In the genomic region with DNA sequence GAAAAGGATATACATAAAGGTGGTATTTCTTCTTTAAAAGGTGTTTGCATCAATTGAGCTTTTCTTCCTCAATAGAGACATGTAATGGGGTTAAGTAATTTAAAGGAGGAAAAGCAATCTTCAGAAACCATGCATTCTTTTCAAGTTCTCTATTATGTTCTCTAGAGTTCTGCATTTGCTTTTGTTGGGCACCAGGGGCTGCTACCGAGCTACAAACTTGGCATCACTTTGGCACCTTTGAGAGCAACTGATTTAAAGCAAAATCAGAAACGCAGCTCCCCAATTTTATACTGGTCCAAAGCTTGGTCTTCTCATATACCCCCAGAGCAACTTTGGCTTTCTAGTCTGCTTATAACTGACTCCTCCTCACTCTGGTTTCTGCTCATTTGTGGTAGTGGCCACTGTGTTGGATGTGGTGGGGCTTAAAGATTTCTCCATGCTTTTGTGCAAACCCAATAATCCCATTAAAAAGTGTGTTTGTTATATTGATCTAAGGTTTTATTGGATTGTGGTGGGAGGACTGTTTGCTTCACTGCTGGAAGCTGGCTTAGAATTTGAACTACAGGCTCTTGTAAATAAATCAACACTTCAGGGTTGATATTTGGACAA, we compare ENCODE assay signal across 9 cellular contexts.
DNase-seq lines count a peak whose midpoint lies in the region; FAIRE-seq and TF ChIP-seq lines count a peak whose summit lies in the region.
"Had no signal": no experiment of that assay in that cellular context is flagged by ENCODE, and none has a peak within 500 bp of the region (broad histone marks: within the 10 kb centered on the region; RNA-seq: fewer than 3 reads in every experiment).

No MANE protein-coding gene starts in this region.

- no peaks in the 10 kb centered on the region; a peak in 1 of 7 replicates for H3K36me3 Mint-ChIP-seq in H9 (ENCODE audit: insufficient read depth in 1 of 3, low read depth in 3 of 3)

- no peak overlapping the region for H2AK5ac ChIP-seq in H9 (ENCODE audit: insufficient read length, low read length)

- POLR2A ChIA-PET in GM10248 (lab: Yijun Ruan, JAX), result no interaction called here

- no peak overlapping the region for H2BK15ac ChIP-seq in H9 (ENCODE audit: low read depth, low read length)

- no peak overlapping the region for H3K14ac ChIP-seq in H9 (ENCODE audit: insufficient read depth, low read length)

- H3K27me3 ChIP-seq in H9 (ENCODE audit: insufficient read depth, low read length), result no peaks in the 10 kb centered on the region
- no peaks in the 10 kb centered on the region for H3K27me3 ChIP-seq in ascending aorta

- H3K4me3 Mint-ChIP-seq in H9, result no peak overlapping the region

- no peaks in the 10 kb centered on the region for H3K79me2 ChIP-seq in H9 (ENCODE audit: insufficient read depth, low read length)

- H3K27ac ChIP-seq in H9 (ENCODE audit: insufficient read length, low read depth, low read length) (no peak overlapping the region), ascending aorta (no peak overlapping the region), kidney (ENCODE audit: low read depth in 2 of 2, low read length in 2 of 2) (no peak overlapping the region)

- H3K4me3 ChIP-seq in ascending aorta (no peak overlapping the region), kidney (ENCODE audit: low read length in 2 of 2) (no peak overlapping the region)

- TF ChIP-seq CTCF in GM10248 (IDR thresholded peaks at IDR 0.05; ENCODE audit: control extremely low read depth, extremely low read depth, low read depth, missing control alignments) (peak; percentile 50), H9 (conservative IDR thresholded peaks at IDR 0.05) (peak; percentile 85), ascending aorta (IDR thresholded peaks at IDR 0.05) (peak; percentile 34 to 55 (median 52)), kidney (IDR thresholded peaks at IDR 0.05; ENCODE audit: borderline replicate concordance, extremely low read depth, insufficient read depth) (peak; percentile 62)

- CTCF ChIA-PET in GM10248 (lab: Yijun Ruan, JAX), result interaction anchor here (1.2 to 1.3 kb wide), 2 partner anchors 20 to 414 kb away, joined by 3 to 8 read pairs; no protein-coding TSS in a partner anchor

- H3K27ac Mint-ChIP-seq in H9, result 0 out of 7 replicates have a peak overlapping the region, but pooled peaks of 1 of the 3 experiments have one; percentile 16

- no peak overlapping the region for H2BK5ac ChIP-seq in H9 (ENCODE audit: insufficient read length, low read length)

- H3K18ac ChIP-seq in H9 (ENCODE audit: insufficient read length, low read depth, low read length), result no peak overlapping the region

- peaks cover 16 to 23% of the 10 kb centered on the region in 2 experiments for H3K4me1 Mint-ChIP-seq in H9

- intact Hi-C loops in ascending aorta (cut with DNase I) (loop anchor here (10.0 kb wide), 1 partner anchor 254 kb away; no protein-coding TSS in a partner anchor), kidney (cut with DNase I) (no loop called here)

- no peak overlapping the region for H3K4ac ChIP-seq in H9 (ENCODE audit: low read depth, low read length)

- H4K20me1 ChIP-seq in H9 (ENCODE audit: control insufficient read depth, insufficient read depth, insufficient read length), result no peaks in the 10 kb centered on the region

- no peak overlapping the region for H3K56ac ChIP-seq in H9 (ENCODE audit: insufficient read length, low read depth, low read length)

- FAIRE-seq in kidney (lab: Jason Lieb, UNC), result peak; percentile 13
- FAIRE-seq: TTC549 had no signal

- H2BK120ac ChIP-seq in H9 (ENCODE audit: low read depth, low read length, poor library complexity, severe bottlenecking), result no peak overlapping the region

- no peak overlapping the region for H3K23ac ChIP-seq in H9 (ENCODE audit: insufficient read length, low read depth, low read length)

- H3K9me3 ChIP-seq in H9 (ENCODE audit: control insufficient read depth, low read depth, low read length) (no peaks in the 10 kb centered on the region), ascending aorta (no peaks in the 10 kb centered on the region), kidney (ENCODE audit: control insufficient read depth in 1 of 2, low read length in 2 of 2) (no peaks in the 10 kb centered on the region)

- peaks cover 5% of the 10 kb centered on the region; the same call in 1 of the 2 replicates for H3K4me1 ChIP-seq in H9 (ENCODE audit: insufficient read depth, low read length)
- H3K4me1 ChIP-seq in ascending aorta, result no peaks in the 10 kb centered on the region
- H3K4me1 ChIP-seq in kidney (ENCODE audit: control insufficient read depth in 1 of 2, insufficient read depth in 1 of 2, low read depth in 1 of 2, low read length in 2 of 2), result no peaks in the 10 kb centered on the region

- no peak overlapping the region for H2AFZ ChIP-seq in H9 (ENCODE audit: low read length)

- no peak overlapping the region for H2BK12ac ChIP-seq in H9 (ENCODE audit: insufficient read length, low read depth, low read length)

- WGBS in H9 (ENCODE audit: extremely low coverage, insufficient read length, low lambda C conversion rate), result no CpG with 5 or more reads among the region's 2 CpGs

- H2BK20ac ChIP-seq in H9 (ENCODE audit: low read depth, low read length, poor library complexity, severe bottlenecking), result no peak overlapping the region

- no peak overlapping the region for H4K5ac ChIP-seq in H9 (ENCODE audit: insufficient read length, low read depth, low read length)

- H3K9me3 Mint-ChIP-seq in H9, result no peaks in the 10 kb centered on the region

- H3K4me2 ChIP-seq in H9 (ENCODE audit: insufficient read depth, insufficient read length, low read length), result no peak overlapping the region

- peak; percentile 19 for DNase-seq in GM10248 (ENCODE audit: extremely low spot score)
- DNase-seq in H9, result peak; percentile 60
- DNase-seq in NCI-H1694 treated with DMSO at 0.1 percent for 48 hours (lab: John Stamatoyannopoulos, UW), result peak; percentile 67
- no peak for DNase-seq in ascending aorta (ENCODE audit: low spot score in 2 of 2)
- DNase-seq in kidney, result no peak
- no peak for DNase-seq in cerebellar nuclear complex (lab: John Stamatoyannopoulos, UW)
- DNase-seq in stimulated activated CD4-positive, alpha-beta T cell treated with anti-CD3 and anti-CD28 coated beads, Interleukin-4, amount 100 ng/mL, for 24 hours, result no peak
- DNase-seq in central memory CD4-positive, alpha-beta T cell, result no peak

- H3K9ac ChIP-seq in H9 (ENCODE audit: extremely low read depth, insufficient read length, low read length) (no peak overlapping the region), kidney (ENCODE audit: low read length in 2 of 2) (no peak overlapping the region)

- H3K27me3 Mint-ChIP-seq in H9 (ENCODE audit: low read depth), result no peaks in the 10 kb centered on the region; the same call in 1 of the 2 replicates

- no peaks in the 10 kb centered on the region for H3K79me1 ChIP-seq in H9 (ENCODE audit: insufficient read depth, low read depth, low read length, poor library complexity, severe bottlenecking)

- no peak overlapping the region for H4K91ac ChIP-seq in H9 (ENCODE audit: insufficient read length, low read depth, low read length)

- no peaks in the 10 kb centered on the region for H3K23me2 ChIP-seq in H9 (ENCODE audit: insufficient read length, low read depth, low read length, poor library complexity, severe bottlenecking)

- no peak overlapping the region for H4K8ac ChIP-seq in H9 (replicated peaks; ENCODE audit: insufficient read length, low read depth, low read length)

- H3K36me3 ChIP-seq in ascending aorta (no peaks in the 10 kb centered on the region), kidney (ENCODE audit: control insufficient read depth in 1 of 2, insufficient read depth in 2 of 2, low read length in 2 of 2) (no peaks in the 10 kb centered on the region)

- no peak overlapping the region for H3T11ph ChIP-seq in H9 (ENCODE audit: low read length)

Comparison
In these comparisons a context has a peak if more than half of its experiments do, and no peak if none do; other contexts are left out.
1. DNase-seq: peak in GM10248 (single experiment), H9 (single experiment) and NCI-H1694 treated with DMSO at 0.1 percent for 48 hours (single experiment); none in ascending aorta (0 of 2), kidney (single experiment), cerebellar nuclear complex (0 of 2), stimulated activated CD4-positive, alpha-beta T cell treated with anti-CD3 and anti-CD28 coated beads, Interleukin-4, amount 100 ng/mL, for 24 hours (single experiment) and central memory CD4-positive, alpha-beta T cell (single experiment).
2. Peak in every context shown above with its lines, with median percentiles within 50 percentile points of each other: CTCF ChIP-seq.